Comparison of ENCODE assay signal across 35 cellular contexts in the genomic region with DNA sequence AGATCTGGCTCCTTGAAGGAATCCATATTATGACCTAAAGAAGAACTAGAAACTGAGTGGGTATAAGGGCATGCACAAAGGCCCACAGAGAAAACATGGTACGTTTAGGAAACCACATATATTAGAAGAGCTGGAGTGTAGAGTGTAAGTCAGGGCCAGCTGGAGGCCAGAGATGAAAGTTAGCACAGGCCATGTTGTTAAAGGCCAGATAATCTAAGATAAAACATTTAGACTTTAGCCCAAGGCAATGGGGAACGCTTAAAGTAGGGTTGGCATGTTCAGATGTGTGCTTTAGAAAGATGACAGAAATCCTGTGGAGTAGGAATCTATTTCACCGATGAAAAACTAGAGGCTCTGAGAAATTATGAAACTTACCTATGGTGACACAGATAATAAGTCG.
"Had no signal": no experiment of that assay in that cellular context is flagged by ENCODE, and none has a peak within 500 bp of the region (broad histone marks: within the 10 kb centered on the region; RNA-seq: fewer than 3 reads in every experiment).

No MANE protein-coding gene starts in this region.

- H3K27ac ChIP-seq: KMS-11 had no signal

- H3K9ac ChIP-seq: KMS-11 had no signal

- H3K36me3 ChIP-seq: MG63 had no signal

- H3K4me2 ChIP-seq: KMS-11 had no signal

- H3K9me3 ChIP-seq: MG63 had no signal

- H3K4me3 ChIP-seq: MG63 had no signal

- H3K27me3 ChIP-seq: MG63 had no signal

- DNase-seq: Karpas-422, Kasumi-1, KG1, MG63, MM.1S, MV-4-11, NCI-H1048, NCI-H1092, NCI-H1092 treated with DMSO at 0.1 percent for 48 hours, NCI-H1105, NCI-H1105 treated with DMSO at 0.1 percent for 48 hours, NCI-H1417, NCI-H1417 treated with DMSO at 0.1 percent for 48 hours, NCI-H1436, NCI-H1436 treated with DMSO at 0.1 percent for 48 hours, NCI-H146, NCI-H1694, NCI-H1694 treated with DMSO at 0.1 percent for 48 hours, NCI-H187, NCI-H187 treated with DMSO at 0.1 percent for 48 hours, NCI-H1930, NCI-H2029, NCI-H2029 treated with DMSO at 0.1 percent for 48 hours, NCI-H2081, NCI-H2081 treated with DMSO at 0.1 percent for 48 hours, NCI-H2107, NCI-H2171, NCI-H2171 treated with DMSO at 0.1 percent for 48 hours, NCI-H2227 treated with DMSO at 0.1 percent for 48 hours, NCI-H226, NCI-H345, NCI-H446, NCI-H446 treated with DMSO at 0.1 percent for 48 hours, NCI-H510A had no signal
